In genomic region chr7:25862254-25862992, GRCh38 we compare ENCODE assay signal across 8 cellular contexts.
A peak's percentile ranks its signal among the peaks of the same experiment; 100 is the strongest.
DNase-seq lines count a peak whose midpoint lies in the region; TF ChIP-seq lines count a peak whose summit lies in the region.

No MANE protein-coding gene starts in this region.

- TF ChIP-seq CTCF in fibroblast of villous mesenchyme (IDR thresholded peaks at IDR 0.05; ENCODE audit: insufficient read depth, low read depth, low read length) (no peak), progenitor cell of endocrine pancreas (IDR thresholded peaks at IDR 0.05; ENCODE audit: unreplicated experiment) (no peak)

- peaks cover 7% of the 10 kb centered on the region for H3K4me1 Mint-ChIP-seq in progenitor cell of endocrine pancreas (ENCODE audit: low read depth)

- DNase-seq in GM03348 (ENCODE audit: low spot score) (peak; percentile 97), HCEC 1CT (peak; percentile 100), LoVo (ENCODE audit: low spot score) (peak; percentile 100), RPMI7951 (ENCODE audit: low read depth) (peak; percentile 100), activated T-helper 1 cell treated with Interleukin-2 at 50 U/mL for 16 hours (ENCODE audit: low read depth) (peak; percentile 48), fibroblast of villous mesenchyme (ENCODE audit: low read depth) (peak; percentile 99), progenitor cell of endocrine pancreas (ENCODE audit: low spot score, unreplicated experiment) (peak; percentile 99), SKM-1 treated with dmso at 0.1 percent for 144 hours (lab: John Stamatoyannopoulos, UW; ENCODE audit: unreplicated experiment) (no peak)

- no peaks in the 10 kb centered on the region for H3K36me3 Mint-ChIP-seq in progenitor cell of endocrine pancreas (ENCODE audit: insufficient read depth)

- H3K4me3 ChIP-seq in fibroblast of villous mesenchyme (ENCODE audit: low read depth, low read length), result peak overlapping the region; percentile 21

- peak overlapping the region; percentile 57 for H3K4me3 Mint-ChIP-seq in progenitor cell of endocrine pancreas (ENCODE audit: low read depth)

- no peaks in the 10 kb centered on the region for H3K9me3 Mint-ChIP-seq in progenitor cell of endocrine pancreas (ENCODE audit: low read depth)

- H3K27ac Mint-ChIP-seq in progenitor cell of endocrine pancreas, result peak overlapping the region; percentile 82

- peaks cover 39% of the 10 kb centered on the region for H3K27me3 Mint-ChIP-seq in progenitor cell of endocrine pancreas
